In the genomic region with DNA sequence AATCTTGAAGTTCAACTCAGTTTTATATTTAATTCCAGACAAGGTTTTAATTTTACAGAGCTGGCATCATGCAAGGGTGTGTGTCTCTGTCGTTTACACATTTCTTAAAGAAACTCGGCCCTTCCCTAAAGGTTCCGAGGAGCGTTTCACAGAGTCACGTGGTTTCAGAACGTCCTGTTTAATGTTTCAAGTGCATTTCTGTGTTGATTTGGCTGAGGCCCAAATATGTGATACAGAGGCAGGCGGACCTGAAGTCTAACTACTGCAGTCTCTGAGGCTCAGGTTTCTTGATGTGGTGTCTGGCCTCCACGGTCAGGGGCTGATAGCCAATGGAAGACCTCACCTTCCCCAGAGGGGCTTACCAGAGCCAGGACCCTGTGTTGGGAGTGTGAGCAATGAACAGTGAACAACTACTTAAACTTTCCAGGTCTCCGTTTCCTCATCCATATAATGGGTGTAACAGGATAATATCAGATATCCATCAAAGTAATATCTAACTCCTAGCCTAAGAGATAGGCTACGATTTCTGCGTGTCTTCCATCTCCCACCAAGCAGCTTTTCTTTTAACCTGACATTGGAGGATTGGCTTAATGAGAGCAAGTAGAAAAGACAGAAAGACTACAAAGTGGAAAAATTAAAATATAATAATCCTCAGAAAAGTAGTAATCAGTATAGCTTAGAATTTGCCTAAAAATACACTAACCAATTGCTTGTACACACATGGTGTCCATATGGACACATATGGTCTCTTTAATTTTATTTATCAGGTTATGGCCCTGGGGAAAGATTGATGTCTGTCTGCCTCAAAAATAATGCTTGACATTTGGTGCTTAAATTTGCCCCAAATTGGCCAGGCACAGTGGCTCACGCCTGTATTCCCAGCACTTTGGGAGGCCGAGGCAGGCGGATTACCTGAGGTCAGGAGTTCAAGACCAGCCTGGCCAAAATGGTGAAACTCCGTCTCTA, we compare ENCODE assay signal across 8 cellular contexts. TPM values are rescaled to one million over a fixed set of nuclear protein-coding genes. Genes with fewer than 3 reads are reported as not detected.
DNase-seq lines count a peak whose midpoint lies in the region; ATAC-seq, FAIRE-seq and TF ChIP-seq lines count a peak whose summit lies in the region.

No MANE protein-coding gene starts in this region.

- WGBS in heart right ventricle, 2 donors: 42 to 43% methylated on average over 15 of the region's 15 CpGs
- 33 to 44% (median 43%) methylated on average over 15 of the region's 15 CpGs for WGBS in small intestine, 3 donors

- H3K9me3 Mint-ChIP-seq in activated B cell treated with CpG ODN at 0.5 μM for 24 hours: no peaks in the 10 kb centered on the region

- H3K27me3 Mint-ChIP-seq in activated B cell treated with CpG ODN at 0.5 μM for 24 hours: peaks cover 27% of the 10 kb centered on the region

- H3K4me3 ChIP-seq in heart right ventricle: peak overlapping the region in 9 of 10 donors; percentile 46 to 74 (median 60)
- no peak overlapping the region for H3K4me3 ChIP-seq in small intestine (ENCODE audit: low read depth in 1 of 2, low read length in 2 of 2)

- CTCF ChIA-PET in activated B cell treated with CpG ODN at 0.5 μM for 24 hours (lab: Charles Lee): no interaction called here

- H3K27me3 ChIP-seq in heart right ventricle (peaks cover 0 to 64% (median 21%) of the 10 kb centered on the region in 7 donors), small intestine (ENCODE audit: control insufficient read depth in 2 of 2, insufficient read depth in 2 of 2, low read length in 2 of 2) (peaks cover 0 to 7% of the 10 kb centered on the region in 2 donors)

- ATAC-seq in activated B cell treated with CpG ODN at 0.5 μM for 24 hours (ENCODE audit: low read depth): no peak
- ATAC-seq in heart right ventricle: peak in 2 of 8 donors; percentile 9 to 11
- ATAC-seq in HG03342 (IDR thresholded peaks at IDR 0.05; ENCODE audit: unreplicated experiment): no peak
- no peak for ATAC-seq in activated CD4-positive, CD25-positive, alpha-beta regulatory T cell treated with anti-CD3 and anti-CD28 coated beads, Interleukin-2, amount 50 U/mL, for 24 hours

- H3K4me1 ChIP-seq in heart right ventricle (peaks cover 0 to 28% (median 22%) of the 10 kb centered on the region in 9 donors), small intestine (ENCODE audit: control insufficient read depth in 2 of 2, insufficient read depth in 1 of 2, low read depth in 1 of 2, low read length in 1 of 2) (peaks cover 0 to 3% of the 10 kb centered on the region in 2 donors)

- POLR2A ChIA-PET in activated B cell treated with CpG ODN at 0.5 μM for 24 hours (lab: Charles Lee): no interaction called here

- H3K36me3 ChIP-seq in heart right ventricle (no peaks in the 10 kb centered on the region), small intestine (ENCODE audit: control insufficient read depth in 2 of 2, insufficient read depth in 2 of 2, low read length in 2 of 2) (no peaks in the 10 kb centered on the region)

- H3K4me1 Mint-ChIP-seq in activated B cell treated with CpG ODN at 0.5 μM for 24 hours: peaks cover 35% of the 10 kb centered on the region

- DNase-seq in Daoy (ENCODE audit: low read depth): peak; percentile 51
- DNase-seq in MV-4-11 (lab: John Stamatoyannopoulos, UW): peak; percentile 8
- no peak for DNase-seq in activated B cell treated with CpG ODN at 0.5 μM for 24 hours
- no peak for DNase-seq in heart right ventricle
- DNase-seq in small intestine: peak; percentile 66
- no peak for DNase-seq in middle frontal gyrus (ENCODE audit: extremely low spot score, low spot score)

- no peak for TF ChIP-seq CTCF in activated B cell treated with CpG ODN at 0.5 μM for 24 hours (IDR thresholded peaks at IDR 0.05)
- TF ChIP-seq CTCF in heart right ventricle (IDR thresholded peaks at IDR 0.05): no peak

- peak overlapping the region; percentile 87 for H3K4me3 Mint-ChIP-seq in activated B cell treated with CpG ODN at 0.5 μM for 24 hours

- no peak overlapping the region for H3K27ac ChIP-seq in heart right ventricle
- H3K27ac ChIP-seq in small intestine (ENCODE audit: low read depth in 1 of 2, low read length in 1 of 2): no peak overlapping the region

- peak overlapping the region; percentile 41 for H3K27ac Mint-ChIP-seq in activated B cell treated with CpG ODN at 0.5 μM for 24 hours

- no peaks in the 10 kb centered on the region for H3K9me3 ChIP-seq in heart right ventricle
- no peaks in the 10 kb centered on the region for H3K9me3 ChIP-seq in small intestine (ENCODE audit: control insufficient read depth, low read depth)

- no peak for FAIRE-seq in small intestine (lab: Jason Lieb, UNC)

- no peaks in the 10 kb centered on the region for H3K36me3 Mint-ChIP-seq in activated B cell treated with CpG ODN at 0.5 μM for 24 hours (ENCODE audit: low read depth)

- intact Hi-C loops in activated B cell treated with CpG ODN at 0.5 μM for 24 hours (cut with micrococcal nuclease): no loop called here
- intact Hi-C loops in heart right ventricle (cut with DNase I): loop anchor here in 5 of 10 donors (5.0 to 10.0 kb wide), 2 partner anchors 48 to 51 kb away; a partner anchor contains a TSS

RNA-seq across cellular contexts. Expression of a gene that starts 50.0 kb away (rescaled TPM):
- 6.7 and 9.9 TPM in 2 replicates for total RNA-seq in Daoy (2014; rRNA removed; shearing (Covaris generic))
- 5.1 and 5.5 TPM in 2 replicates for total RNA-seq in activated B cell treated with CpG ODN at 0.5 μM for 24 hours
- total RNA-seq in heart right ventricle: 10 to 100 TPM; 15.2 to 33.2 (median 20.7) TPM
- polyA plus RNA-seq in heart right ventricle: 1 to 10 TPM; 2.8 to 8.2 TPM
- 10 to 100 TPM; 17.8 to 22.7 (median 21.5) TPM for polyA plus RNA-seq in small intestine

Comparison
In these comparisons a context has a peak if more than half of its experiments do, and no peak if none do; other contexts are left out.
1. DNase-seq: peak in Daoy (single experiment), MV-4-11 (single experiment) and small intestine (single experiment); none in activated B cell treated with CpG ODN at 0.5 μM for 24 hours (single experiment), heart right ventricle (0 of 2) and middle frontal gyrus (single experiment).
2. H3K4me3 ChIP-seq: peak in heart right ventricle (9 of 10); none in small intestine (0 of 2).